8 cellular contexts compared by ENCODE assay signal in genomic region chr12:8687846-8688601, GRCh38. TPM values are rescaled to one million over a fixed set of nuclear protein-coding genes. Genes with fewer than 3 reads are reported as not detected.
DNase-seq lines count a peak whose midpoint lies in the region; ATAC-seq and TF ChIP-seq lines count a peak whose summit lies in the region.

No MANE protein-coding gene starts in this region.

- POLR2A ChIA-PET in activated CD4-positive, alpha-beta memory T cell treated with anti-CD3 and anti-CD28 coated beads, Interleukin-2, amount 10 ng/mL, durations not matched to agents 7 days and 5 days (lab: Charles Lee) = interaction anchor here (1.5 kb wide), 1 partner anchor 9 kb away, joined by 5 read pairs; the partner anchor contains the start of gene RIMKLB

- H3K4me1 ChIP-seq in mesodermal cell (ENCODE audit: control insufficient read depth, insufficient read depth, low read length, poor library complexity, severe bottlenecking) = peaks cover 33% of the 10 kb centered on the region

- no peaks in the 10 kb centered on the region for H3K9me3 Mint-ChIP-seq in activated CD4-positive, alpha-beta memory T cell treated with anti-CD3 and anti-CD28 coated beads, Interleukin-2, amount 10 ng/mL, durations not matched to agents 7 days and 5 days

- H3K36me3 Mint-ChIP-seq in activated CD4-positive, alpha-beta memory T cell treated with anti-CD3 and anti-CD28 coated beads, Interleukin-2, amount 10 ng/mL, durations not matched to agents 7 days and 5 days (ENCODE audit: low read depth) = no peaks in the 10 kb centered on the region

- no peaks in the 10 kb centered on the region for H3K36me3 ChIP-seq in mesodermal cell (ENCODE audit: control insufficient read depth, insufficient read depth, low read length)

- H3K4me3 ChIP-seq in dorsolateral prefrontal cortex (peak overlapping the region in 7 of 59 donors; percentile 0 to 26 (median 12)), mesodermal cell (ENCODE audit: extremely low read depth, insufficient read depth, low read length, poor library complexity, severe bottlenecking) (no peak overlapping the region)

- WGBS in mesodermal cell (ENCODE audit: insufficient coverage in 2 of 2), 2 experiments = 46 to 91% methylated on average over 1 of the region's 2 CpGs

- peak overlapping the region in 37 of 59 donors; percentile 1 to 73 (median 45) for H3K27ac ChIP-seq in dorsolateral prefrontal cortex
- peak overlapping the region; percentile 77 for H3K27ac ChIP-seq in mesodermal cell (ENCODE audit: low read depth, low read length, severe bottlenecking)

- DNase-seq in NCI-H2081 (lab: John Stamatoyannopoulos, UW) = peak; percentile 21 to 63
- DNase-seq in NCI-H2081 treated with DMSO at 0.1 percent for 48 hours (lab: John Stamatoyannopoulos, UW) = no peak
- DNase-seq in NCI-H82 treated with DMSO at 0.1 percent for 48 hours (lab: John Stamatoyannopoulos, UW; ENCODE audit: unreplicated experiment) = peak; percentile 39
- peak in 3 of 10 donors; percentile 31 to 39 (median 32) for DNase-seq in dorsolateral prefrontal cortex
- DNase-seq in activated CD4-positive, alpha-beta memory T cell treated with anti-CD3 and anti-CD28 coated beads, Interleukin-2, amount 10 ng/mL, durations not matched to agents 7 days and 5 days = no peak

- peaks cover 16% of the 10 kb centered on the region for H3K27me3 Mint-ChIP-seq in activated CD4-positive, alpha-beta memory T cell treated with anti-CD3 and anti-CD28 coated beads, Interleukin-2, amount 10 ng/mL, durations not matched to agents 7 days and 5 days

- H3K27me3 ChIP-seq in dorsolateral prefrontal cortex = no peaks in the 10 kb centered on the region

- CTCF ChIA-PET in activated CD4-positive, alpha-beta memory T cell treated with anti-CD3 and anti-CD28 coated beads, Interleukin-2, amount 10 ng/mL, durations not matched to agents 7 days and 5 days (lab: Charles Lee) = interaction anchor here (0.6 to 1.0 kb wide), 4 partner anchors 30 to 261 kb away, joined by 3 to 5 read pairs (median 4); partner anchors contain the start of gene M6PR

- intact Hi-C loops in dorsolateral prefrontal cortex (cut with DNase I) = loop anchor here in 1 of 2 donors (10.0 kb wide), 1 partner anchor 357 kb away; no protein-coding TSS in a partner anchor

- no peak for TF ChIP-seq CTCF in dorsolateral prefrontal cortex (IDR thresholded peaks at IDR 0.05 in 54 of 56, conservative IDR thresholded peaks at IDR 0.05 in 2 of 56; ENCODE audit: low read depth in 1 of 56, partially characterized antibody in 56 of 56)

- no peak overlapping the region for H3K4me3 Mint-ChIP-seq in activated CD4-positive, alpha-beta memory T cell treated with anti-CD3 and anti-CD28 coated beads, Interleukin-2, amount 10 ng/mL, durations not matched to agents 7 days and 5 days

- H3K9me3 ChIP-seq in mesodermal cell (ENCODE audit: control insufficient read depth, low read length) = no peaks in the 10 kb centered on the region

- no peak overlapping the region for H3K27ac Mint-ChIP-seq in activated CD4-positive, alpha-beta memory T cell treated with anti-CD3 and anti-CD28 coated beads, Interleukin-2, amount 10 ng/mL, durations not matched to agents 7 days and 5 days

- H3K4me1 Mint-ChIP-seq in activated CD4-positive, alpha-beta memory T cell treated with anti-CD3 and anti-CD28 coated beads, Interleukin-2, amount 10 ng/mL, durations not matched to agents 7 days and 5 days = no peaks in the 10 kb centered on the region

- ATAC-seq in HG03565 (IDR thresholded peaks at IDR 0.05; ENCODE audit: unreplicated experiment) (no peak), HG03135 (IDR thresholded peaks at IDR 0.05; ENCODE audit: unreplicated experiment) (no peak)

RNA-seq across cellular contexts. Expression of gene RIMKLB, which starts 9.8 kb away (rescaled TPM):
- total RNA-seq in dorsolateral prefrontal cortex = 10 to 100 TPM; 26.8 to 88.1 (median 51.3) TPM
- polyA plus RNA-seq in mesodermal cell (2013, experiment 1 of 2) = 35.8 TPM
- 36.5 TPM for polyA plus RNA-seq in mesodermal cell (2013, experiment 2 of 2)
- total RNA-seq in activated CD4-positive, alpha-beta memory T cell treated with anti-CD3 and anti-CD28 coated beads, Interleukin-2, amount 10 ng/mL, durations not matched to agents 7 days and 5 days = 1 to 10 TPM; 1.3 to 1.6 TPM

RNA-seq across cellular contexts. Expression of gene MFAP5, which starts 25.4 kb away (rescaled TPM):
- 1 to 10 TPM in 33 of 120 experiments, under 1 TPM in 64, not detected in 23; 0.16 to 4.5 (median 0.75) TPM for total RNA-seq in dorsolateral prefrontal cortex
- polyA plus RNA-seq in mesodermal cell (2013, experiment 1 of 2) = 7.9 TPM
- 9.7 TPM for polyA plus RNA-seq in mesodermal cell (2013, experiment 2 of 2)
- not detected for total RNA-seq in activated CD4-positive, alpha-beta memory T cell treated with anti-CD3 and anti-CD28 coated beads, Interleukin-2, amount 10 ng/mL, durations not matched to agents 7 days and 5 days

Comparison
In these comparisons a context has a peak if more than half of its experiments do, and no peak if none do; other contexts are left out.
1. DNase-seq: peak in NCI-H2081 (2 of 2) and NCI-H82 treated with DMSO at 0.1 percent for 48 hours (single experiment); none in NCI-H2081 treated with DMSO at 0.1 percent for 48 hours (single experiment) and activated CD4-positive, alpha-beta memory T cell treated with anti-CD3 and anti-CD28 coated beads, Interleukin-2, amount 10 ng/mL, durations not matched to agents 7 days and 5 days (single experiment).
2. RNA of gene RIMKLB, which starts 9.8 kb away (total RNA-seq): 26.8 to 88.1 TPM in dorsolateral prefrontal cortex; 1.3 to 1.6 TPM in activated CD4-positive, alpha-beta memory T cell treated with anti-CD3 and anti-CD28 coated beads, Interleukin-2, amount 10 ng/mL, durations not matched to agents 7 days and 5 days; every median in the first group is over 10 times any median in the second.